ENCODE assay signal across 8 cellular contexts in genomic region chr21:33931799-33932390, GRCh38. TPM values are rescaled to one million over a fixed set of nuclear protein-coding genes. Genes with fewer than 3 reads are reported as not detected.
DNase-seq lines count a peak whose midpoint lies in the region; ATAC-seq and TF ChIP-seq lines count a peak whose summit lies in the region.

No MANE protein-coding gene starts in this region.

- TF ChIP-seq CTCF in GM13976 (IDR thresholded peaks at IDR 0.05; ENCODE audit: borderline replicate concordance, control extremely low read depth, extremely low read depth, insufficient read depth, missing control alignments) (no peak), epithelial cell of proximal tubule (conservative IDR thresholded peaks at IDR 0.05; ENCODE audit: low read depth, low read length) (no peak), neutrophil (IDR thresholded peaks at IDR 0.05) (no peak)

- ATAC-seq in GM18511 (IDR thresholded peaks at IDR 0.05; ENCODE audit: unreplicated experiment): no peak

- in situ Hi-C loops in GM13976 (cut with MboI; ENCODE audit: low sequenced_read_pairs, unreplicated experiment): no loop called here

- H3K4me3 ChIP-seq in SJCRH30 (peak overlapping the region; percentile 15), epithelial cell of proximal tubule (ENCODE audit: low read depth, low read length) (peak overlapping the region; percentile 32), neutrophil (ENCODE audit: low read depth in 1 of 2, low read length in 1 of 2) (peak overlapping the region; percentile 57 to 62)

- DNase-seq in GM13976 (ENCODE audit: low spot score): peak; percentile 46
- no peak for DNase-seq in SJCRH30
- DNase-seq in epithelial cell of proximal tubule (ENCODE audit: low read depth): no peak
- no peak for DNase-seq in central memory CD4-positive, alpha-beta T cell
- DNase-seq in HPDE6-E6E7 (ENCODE audit: extremely low spot score): no peak
- DNase-seq in NCI-H2171 treated with DMSO at 0.1 percent for 48 hours (lab: John Stamatoyannopoulos, UW): no peak

- H3K4me1 ChIP-seq in SJCRH30 (no peaks in the 10 kb centered on the region), neutrophil (ENCODE audit: control insufficient read depth in 1 of 2, insufficient read depth in 1 of 2, low read depth in 1 of 2, low read length in 1 of 2) (peaks cover 20 to 22% of the 10 kb centered on the region in 2 experiments)

- H3K36me3 ChIP-seq in SJCRH30 (no peaks in the 10 kb centered on the region), neutrophil (no peaks in the 10 kb centered on the region)

- H3K27me3 ChIP-seq in SJCRH30: no peaks in the 10 kb centered on the region
- no peaks in the 10 kb centered on the region for H3K27me3 ChIP-seq in neutrophil

- H3K27ac ChIP-seq in SJCRH30: no peak overlapping the region
- peak overlapping the region; percentile 32 for H3K27ac ChIP-seq in neutrophil

- H3K9me3 ChIP-seq in SJCRH30 (replicated peaks) (no peaks in the 10 kb centered on the region), neutrophil (no peaks in the 10 kb centered on the region)

RNA-seq across cellular contexts. Expression of gene ATP5PO, which starts 16.3 kb away (rescaled TPM):
- 307 and 349 TPM in 2 replicates for total RNA-seq in SJCRH30 (2014; rRNA removed; shearing (Covaris generic))
- 226 and 313 TPM in 2 replicates for total RNA-seq in epithelial cell of proximal tubule
